In the genomic region with DNA sequence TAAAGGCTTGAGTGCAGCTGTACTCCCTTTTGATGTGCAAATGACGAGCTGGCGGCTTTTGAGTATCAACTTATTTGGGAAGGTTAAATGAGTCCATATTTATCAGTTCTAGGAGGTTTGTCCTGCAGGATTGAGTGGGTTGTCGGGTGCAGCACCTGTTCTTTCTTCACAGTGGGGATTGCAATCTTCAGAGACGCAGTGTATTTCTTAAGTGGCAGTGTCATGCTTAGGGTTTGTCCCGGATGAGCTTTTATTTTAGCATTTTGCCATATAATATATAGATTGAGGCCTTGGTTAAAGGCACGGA, we compare ENCODE assay signal across 1 cellular context.
TF ChIP-seq lines count a peak whose summit lies in the region.

No MANE protein-coding gene starts in this region.

TF ChIP-seq in GM23338, 12 proteins besides CTCF, POLR2A, EP300 and RAD21 (continued from another document):
- TF ChIP-seq, protein P1, sequence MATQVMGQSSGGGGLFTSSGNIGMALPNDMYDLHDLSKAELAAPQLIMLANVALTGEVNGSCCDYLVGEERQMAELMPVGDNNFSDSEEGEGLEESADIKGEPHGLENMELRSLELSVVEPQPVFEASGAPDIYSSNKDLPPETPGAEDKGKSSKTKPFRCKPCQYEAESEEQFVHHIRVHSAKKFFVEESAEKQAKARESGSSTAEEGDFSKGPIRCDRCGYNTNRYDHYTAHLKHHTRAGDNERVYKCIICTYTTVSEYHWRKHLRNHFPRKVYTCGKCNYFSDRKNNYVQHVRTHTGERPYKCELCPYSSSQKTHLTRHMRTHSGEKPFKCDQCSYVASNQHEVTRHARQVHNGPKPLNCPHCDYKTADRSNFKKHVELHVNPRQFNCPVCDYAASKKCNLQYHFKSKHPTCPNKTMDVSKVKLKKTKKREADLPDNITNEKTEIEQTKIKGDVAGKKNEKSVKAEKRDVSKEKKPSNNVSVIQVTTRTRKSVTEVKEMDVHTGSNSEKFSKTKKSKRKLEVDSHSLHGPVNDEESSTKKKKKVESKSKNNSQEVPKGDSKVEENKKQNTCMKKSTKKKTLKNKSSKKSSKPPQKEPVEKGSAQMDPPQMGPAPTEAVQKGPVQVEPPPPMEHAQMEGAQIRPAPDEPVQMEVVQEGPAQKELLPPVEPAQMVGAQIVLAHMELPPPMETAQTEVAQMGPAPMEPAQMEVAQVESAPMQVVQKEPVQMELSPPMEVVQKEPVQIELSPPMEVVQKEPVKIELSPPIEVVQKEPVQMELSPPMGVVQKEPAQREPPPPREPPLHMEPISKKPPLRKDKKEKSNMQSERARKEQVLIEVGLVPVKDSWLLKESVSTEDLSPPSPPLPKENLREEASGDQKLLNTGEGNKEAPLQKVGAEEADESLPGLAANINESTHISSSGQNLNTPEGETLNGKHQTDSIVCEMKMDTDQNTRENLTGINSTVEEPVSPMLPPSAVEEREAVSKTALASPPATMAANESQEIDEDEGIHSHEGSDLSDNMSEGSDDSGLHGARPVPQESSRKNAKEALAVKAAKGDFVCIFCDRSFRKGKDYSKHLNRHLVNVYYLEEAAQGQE (IDR thresholded peaks at IDR 0.05; ENCODE audit: unreplicated experiment), result no peak
- TF ChIP-seq POLR2AphosphoS5 (IDR thresholded peaks at IDR 0.05; ENCODE audit: low read depth), result no peak
